8 cellular contexts compared by ENCODE assay signal in genomic region chr12:14364583-14365271, GRCh38. TPM values are rescaled to one million over a fixed set of nuclear protein-coding genes. Genes with fewer than 3 reads are reported as not detected.
DNase-seq lines count a peak whose midpoint lies in the region; ATAC-seq and TF ChIP-seq lines count a peak whose summit lies in the region.

No MANE protein-coding gene starts in this region.

- POLR2A ChIA-PET in HCT116 (lab: Charles Lee): interaction anchor here (0.7 to 2.6 kb wide), 12 partner anchors 9 to 107 kb away, joined by 3 to 18 read pairs (median 4); no protein-coding TSS in a partner anchor
- POLR2A ChIA-PET in activated CD8-positive, alpha-beta T cell treated with anti-CD3 and anti-CD28 coated beads for 36 hours (lab: Charles Lee): interaction anchor here (0.6 to 2.6 kb wide), 10 partner anchors 22 to 143 kb away, joined by 3 to 55 read pairs (median 5); no protein-coding TSS in a partner anchor

- CTCF ChIA-PET in HCT116 (lab: Charles Lee): interaction anchor here (1.4 to 2.1 kb wide), 3 partner anchors 107 to 179 kb away, joined by 5 to 9 read pairs (median 6); no protein-coding TSS in a partner anchor
- CTCF ChIA-PET in activated CD8-positive, alpha-beta T cell treated with anti-CD3 and anti-CD28 coated beads for 36 hours (lab: Charles Lee): interaction anchor here (0.5 to 2.4 kb wide), 19 partner anchors 11 to 409 kb away, joined by 3 to 35 read pairs (median 7); a partner anchor contains a TSS

- peak overlapping the region; percentile 63 for H2AFZ ChIP-seq in HCT116 (ENCODE audit: low read depth, low read length, poor library complexity, severe bottlenecking)

- H3K4me3 ChIP-seq in HCT116 (replicated peaks in 1 of 2; ENCODE audit: low read depth in 1 of 2, low read length in 2 of 2) (peak overlapping the region; percentile 50 to 51), right cardiac atrium (ENCODE audit: low read length) (peak overlapping the region; percentile 80)

- H3K4me1 ChIP-seq in HCT116 (ENCODE audit: control insufficient read depth in 1 of 2, insufficient read depth in 2 of 2, low read length in 2 of 2) (peaks cover 2 to 25% of the 10 kb centered on the region in 2 experiments; a peak in 3 of 4 replicates), right cardiac atrium (ENCODE audit: control insufficient read depth, insufficient read depth, low read length) (no peaks in the 10 kb centered on the region)

- no peak for TF ChIP-seq RAD21 in HCT116 (IDR thresholded peaks at IDR 0.05; ENCODE audit: low read depth)

- RAD21 ChIA-PET in HCT116 (lab: Charles Lee; ENCODE audit: low non-redundant PET in 1 of 2, low total read pairs in 2 of 2, uncharacterized antibody in 2 of 2, unreplicated experiment in 2 of 2): interaction anchor here (1.4 kb wide), 2 partner anchors 127 kb away, joined by 4 to 8 read pairs; no protein-coding TSS in a partner anchor

- H3K9me3 ChIP-seq in HCT116 (ENCODE audit: control insufficient read depth in 1 of 2, insufficient read depth in 1 of 2, low read depth in 1 of 2, low read length in 2 of 2): no peaks in the 10 kb centered on the region
- H3K9me3 ChIP-seq in right cardiac atrium (ENCODE audit: control insufficient read depth, low read length): no peaks in the 10 kb centered on the region

- H3K36me3 ChIP-seq in HCT116 (ENCODE audit: control insufficient read depth in 1 of 2, insufficient read depth in 2 of 2, low read length in 2 of 2): no peaks in the 10 kb centered on the region

- TSS peak; percentile 96 for BruUV-seq in HCT116 (replicated peaks; lab: Mats Ljungman, UMichigan)

- peaks cover 3% of the 10 kb centered on the region for H3K9me3 Mint-ChIP-seq in activated CD8-positive, alpha-beta T cell treated with anti-CD3 and anti-CD28 coated beads for 36 hours
- peaks cover 6% of the 10 kb centered on the region for H3K9me3 Mint-ChIP-seq in stimulated activated memory B cell treated with anti-CD40 and anti-IgM and Interleukin-4, amounts not matched to agents 10 μg/mL and 1 μg/mL and 100 μg/mL, for 72 hours

- peak overlapping the region; percentile 75 for H3K4me3 Mint-ChIP-seq in activated CD8-positive, alpha-beta T cell treated with anti-CD3 and anti-CD28 coated beads for 36 hours
- peak overlapping the region; percentile 83 for H3K4me3 Mint-ChIP-seq in stimulated activated memory B cell treated with anti-CD40 and anti-IgM and Interleukin-4, amounts not matched to agents 10 μg/mL and 1 μg/mL and 100 μg/mL, for 72 hours

- DNase-seq in HCT116 (ENCODE audit: low read depth, low spot score): no peak
- no peak for DNase-seq in activated CD8-positive, alpha-beta T cell treated with anti-CD3 and anti-CD28 coated beads for 36 hours
- DNase-seq in right cardiac atrium: no peak
- no peak for DNase-seq in GF-D8 (lab: John Stamatoyannopoulos, UW)
- no peak for DNase-seq in pons (ENCODE audit: low spot score)

- H3K4me1 Mint-ChIP-seq in activated CD8-positive, alpha-beta T cell treated with anti-CD3 and anti-CD28 coated beads for 36 hours (ENCODE audit: low read depth): peaks cover 23% of the 10 kb centered on the region
- peaks cover 26% of the 10 kb centered on the region for H3K4me1 Mint-ChIP-seq in stimulated activated memory B cell treated with anti-CD40 and anti-IgM and Interleukin-4, amounts not matched to agents 10 μg/mL and 1 μg/mL and 100 μg/mL, for 72 hours

- H3K27ac Mint-ChIP-seq in activated CD8-positive, alpha-beta T cell treated with anti-CD3 and anti-CD28 coated beads for 36 hours: peak overlapping the region; percentile 97
- peak overlapping the region; percentile 90 for H3K27ac Mint-ChIP-seq in stimulated activated memory B cell treated with anti-CD40 and anti-IgM and Interleukin-4, amounts not matched to agents 10 μg/mL and 1 μg/mL and 100 μg/mL, for 72 hours

- no peaks in the 10 kb centered on the region for H3K9me2 ChIP-seq in HCT116 (ENCODE audit: insufficient read depth)

- peak overlapping the region; percentile 66 for H3K4me2 ChIP-seq in HCT116 (ENCODE audit: low read length)

- H3K9ac ChIP-seq in HCT116 (ENCODE audit: low read length): peak overlapping the region; percentile 63

- WGBS in right cardiac atrium: 94% methylated on average over 8 of the region's 8 CpGs

- H3K27me3 Mint-ChIP-seq in activated CD8-positive, alpha-beta T cell treated with anti-CD3 and anti-CD28 coated beads for 36 hours: no peaks in the 10 kb centered on the region
- no peaks in the 10 kb centered on the region for H3K27me3 Mint-ChIP-seq in stimulated activated memory B cell treated with anti-CD40 and anti-IgM and Interleukin-4, amounts not matched to agents 10 μg/mL and 1 μg/mL and 100 μg/mL, for 72 hours

- H3K27me3 ChIP-seq in HCT116 (ENCODE audit: insufficient read depth, low read length) (no peaks in the 10 kb centered on the region), right cardiac atrium (ENCODE audit: control insufficient read depth, insufficient read depth) (no peaks in the 10 kb centered on the region)

- peaks cover 32% of the 10 kb centered on the region for H3K79me2 ChIP-seq in HCT116 (ENCODE audit: insufficient read depth, low read length)

- H3K27ac ChIP-seq in HCT116 (ENCODE audit: low read depth, low read length) (peak overlapping the region; percentile 99), right cardiac atrium (ENCODE audit: low read length) (no peak overlapping the region)

- H3K36me3 Mint-ChIP-seq in activated CD8-positive, alpha-beta T cell treated with anti-CD3 and anti-CD28 coated beads for 36 hours (ENCODE audit: low read depth): peaks cover 21% of the 10 kb centered on the region
- peaks cover 10% of the 10 kb centered on the region for H3K36me3 Mint-ChIP-seq in stimulated activated memory B cell treated with anti-CD40 and anti-IgM and Interleukin-4, amounts not matched to agents 10 μg/mL and 1 μg/mL and 100 μg/mL, for 72 hours

- no peak for TF ChIP-seq CTCF in HCT116 (IDR thresholded peaks at IDR 0.05 in 2 of 3, conservative IDR thresholded peaks at IDR 0.05 in 1 of 3; ENCODE audit: borderline replicate concordance in 1 of 3, insufficient read depth in 1 of 3, low read depth in 2 of 3, low read length in 2 of 3)
- TF ChIP-seq CTCF in activated CD8-positive, alpha-beta T cell treated with anti-CD3 and anti-CD28 coated beads for 36 hours (IDR thresholded peaks at IDR 0.05): no peak

- intact Hi-C loops in HCT116 (cut with micrococcal nuclease) (loop anchor here (1.0 to 5.0 kb wide), 2 partner anchors 38 to 107 kb away; no protein-coding TSS in a partner anchor), right cardiac atrium (cut with DNase I) (loop anchor here in 3 of 4 donors (2.0 to 5.0 kb wide), 3 partner anchors 104 to 107 kb away; no protein-coding TSS in a partner anchor)
- intact Hi-C loops in activated CD8-positive, alpha-beta T cell treated with anti-CD3 and anti-CD28 coated beads for 36 hours (cut with micrococcal nuclease): loop anchor here (2.0 to 5.0 kb wide), 2 partner anchors 30 to 127 kb away; no protein-coding TSS in a partner anchor

- ATAC-seq in HCT116 (no peak), right cardiac atrium (no peak), GM19463 (IDR thresholded peaks at IDR 0.05; ENCODE audit: unreplicated experiment) (no peak), HG03139 (IDR thresholded peaks at IDR 0.05; ENCODE audit: unreplicated experiment) (no peak)
- no peak for ATAC-seq in activated CD8-positive, alpha-beta T cell treated with anti-CD3 and anti-CD28 coated beads for 36 hours
- ATAC-seq in stimulated activated memory B cell treated with anti-CD40 and anti-IgM and Interleukin-4, amounts not matched to agents 10 μg/mL and 1 μg/mL and 100 μg/mL, for 72 hours: no peak

- no peak for TF ChIP-seq POLR2A in HCT116 (IDR thresholded peaks at IDR 0.05; ENCODE audit: borderline replicate concordance, extremely low read depth, insufficient read depth, insufficient read length)

- no peaks in the 10 kb centered on the region for H4K20me1 ChIP-seq in HCT116 (ENCODE audit: insufficient read depth)

TF ChIP-seq in HCT116, 20 proteins besides CTCF, POLR2A, EP300 and RAD21:
- TF ChIP-seq TCF7L2 (IDR thresholded peaks at IDR 0.05; ENCODE audit: borderline replicate concordance, extremely low read depth, insufficient read depth, insufficient read length): no peak
TF ChIP-seq in HCT116: peak in this region for 0.

RNA-seq across cellular contexts. Expression of gene ATF7IP, which starts 0.8 kb away (rescaled TPM):
- 38.6 TPM for total RNA-seq in HCT116 (2021; ENCODE audit: unreplicated experiment)
- 8.4 and 9.7 TPM in 2 replicates for polyA plus RNA-seq in HCT116 (2012)
- total RNA-seq in activated CD8-positive, alpha-beta T cell treated with anti-CD3 and anti-CD28 coated beads for 36 hours: 100 to 1,000 TPM; 101 to 107 TPM
- total RNA-seq in right cardiac atrium: 10 to 100 TPM; 61.4 to 77.7 (median 74.6) TPM
- polyA plus RNA-seq in right cardiac atrium: 13.3 TPM
